13 cellular contexts compared by ENCODE assay signal in genomic region chr11:60974726-60975125, GRCh38. TPM values are rescaled to one million over a fixed set of nuclear protein-coding genes. Genes with fewer than 3 reads are reported as not detected.
DNase-seq lines count a peak whose midpoint lies in the region; ATAC-seq and TF ChIP-seq lines count a peak whose summit lies in the region.
"Had no signal": no experiment of that assay in that cellular context is flagged by ENCODE, and none has a peak within 500 bp of the region (broad histone marks: within the 10 kb centered on the region; RNA-seq: fewer than 3 reads in every experiment).

No MANE protein-coding gene starts in this region.

- TF ChIP-seq POLR2A in gastrocnemius medialis (IDR thresholded peaks at IDR 0.05): no peak

- H3K4me1 ChIP-seq in CD8-positive, alpha-beta memory T cell (ENCODE audit: insufficient read depth, low read length): peaks cover 64% of the 10 kb centered on the region
- no peaks in the 10 kb centered on the region for H3K4me1 ChIP-seq in gastrocnemius medialis
- H3K4me1 ChIP-seq: pancreas had no signal

- DNase-seq in CD8-positive, alpha-beta memory T cell: no peak
- DNase-seq in T-helper 17 cell (no peak), nucleus accumbens (lab: John Stamatoyannopoulos, UW) (peak in 30 of 56 donors; percentile 10 to 75 (median 40)), gastrocnemius medialis (no peak), kidney tubule cell (ENCODE audit: low spot score) (no peak), DMS79 (lab: John Stamatoyannopoulos, UW) (no peak)
- DNase-seq in central memory CD8-positive, alpha-beta T cell (ENCODE audit: low spot score in 2 of 2): no peak
- DNase-seq: activated CD8-positive, alpha-beta memory T cell treated with anti-CD3 and anti-CD28 coated beads, Interleukin-2, amount 50 U/mL, for 4 hours; mammary epithelial cell; NCI-H82; pancreas had no signal

- H3K9me3 Mint-ChIP-seq in CD8-positive, alpha-beta memory T cell: no peaks in the 10 kb centered on the region
- H3K9me3 Mint-ChIP-seq in central memory CD8-positive, alpha-beta T cell: no peaks in the 10 kb centered on the region

- intact Hi-C loops in gastrocnemius medialis (cut with DNase I; ENCODE audit: low total_unique reads): no loop called here

- no peaks in the 10 kb centered on the region for H3K27me3 ChIP-seq in CD8-positive, alpha-beta memory T cell (ENCODE audit: insufficient read depth, low read length, poor library complexity, severe bottlenecking)
- no peaks in the 10 kb centered on the region for H3K27me3 ChIP-seq in gastrocnemius medialis
- H3K27me3 ChIP-seq: pancreas had no signal

- peaks cover 21% of the 10 kb centered on the region for H3K36me3 ChIP-seq in CD8-positive, alpha-beta memory T cell (ENCODE audit: insufficient read depth, low read length)
- H3K36me3 ChIP-seq in gastrocnemius medialis: no peaks in the 10 kb centered on the region
- H3K36me3 ChIP-seq: pancreas had no signal

- H3K9me3 ChIP-seq in CD8-positive, alpha-beta memory T cell (ENCODE audit: low read length): no peaks in the 10 kb centered on the region
- H3K9me3 ChIP-seq in T-helper 17 cell (ENCODE audit: control insufficient read depth, low read length, poor library complexity, severe bottlenecking) (no peaks in the 10 kb centered on the region), gastrocnemius medialis (no peaks in the 10 kb centered on the region)
- H3K9me3 ChIP-seq: pancreas had no signal

- peak overlapping the region; percentile 93 for H3K4me3 ChIP-seq in CD8-positive, alpha-beta memory T cell (ENCODE audit: low read length)
- no peak overlapping the region for H3K4me3 ChIP-seq in gastrocnemius medialis
- H3K4me3 ChIP-seq: GM12878, pancreas had no signal

- H3K4me1 Mint-ChIP-seq in CD8-positive, alpha-beta memory T cell: peaks cover 69 to 78% (median 73%) of the 10 kb centered on the region in 3 donors
- H3K4me1 Mint-ChIP-seq in T-helper 17 cell: peaks cover 46% of the 10 kb centered on the region
- peaks cover 80% of the 10 kb centered on the region for H3K4me1 Mint-ChIP-seq in central memory CD8-positive, alpha-beta T cell

- TF ChIP-seq CTCF in gastrocnemius medialis (IDR thresholded peaks at IDR 0.05 in 4 of 5, conservative IDR thresholded peaks at IDR 0.05 in 1 of 5): no peak

- peak overlapping the region; percentile 90 for H3K27ac ChIP-seq in CD8-positive, alpha-beta memory T cell (ENCODE audit: low read depth, low read length)
- no peak overlapping the region for H3K27ac ChIP-seq in gastrocnemius medialis
- H3K27ac ChIP-seq: C4-2B, pancreas had no signal

- peaks cover 12 to 70% (median 12%) of the 10 kb centered on the region in 3 donors for H3K36me3 Mint-ChIP-seq in CD8-positive, alpha-beta memory T cell
- peaks cover 15% of the 10 kb centered on the region for H3K36me3 Mint-ChIP-seq in T-helper 17 cell (ENCODE audit: low read depth)
- peaks cover 43% of the 10 kb centered on the region for H3K36me3 Mint-ChIP-seq in central memory CD8-positive, alpha-beta T cell (ENCODE audit: insufficient read depth)

- peak overlapping the region; percentile 85 to 99 (median 94) for H3K27ac Mint-ChIP-seq in CD8-positive, alpha-beta memory T cell
- H3K27ac Mint-ChIP-seq in T-helper 17 cell: peak overlapping the region; percentile 100
- peak overlapping the region; percentile 90 for H3K27ac Mint-ChIP-seq in central memory CD8-positive, alpha-beta T cell (ENCODE audit: low read depth)

- CTCF ChIA-PET in CD8-positive, alpha-beta memory T cell (lab: Charles Lee): interaction anchor here (0.9 to 1.4 kb wide), 2 partner anchors 10 to 106 kb away, joined by 3 to 7 read pairs; no protein-coding TSS in a partner anchor

- POLR2A ChIA-PET in CD8-positive, alpha-beta memory T cell (lab: Charles Lee): interaction anchor here (0.9 to 1.4 kb wide), 2 partner anchors 51 to 137 kb away, joined by 3 to 4 read pairs; no protein-coding TSS in a partner anchor

- ATAC-seq in T-helper 17 cell (no peak), gastrocnemius medialis (no peak)
- ATAC-seq in central memory CD8-positive, alpha-beta T cell (replicated peaks; ENCODE audit: extremely low read depth, poor library complexity, severe bottlenecking): no peak
- ATAC-seq: GM12878, pancreas had no signal

- H3K4me3 Mint-ChIP-seq in CD8-positive, alpha-beta memory T cell: peak overlapping the region; percentile 90 to 97 (median 93)
- peak overlapping the region; percentile 100 for H3K4me3 Mint-ChIP-seq in T-helper 17 cell
- peak overlapping the region; percentile 89 for H3K4me3 Mint-ChIP-seq in central memory CD8-positive, alpha-beta T cell

- in situ Hi-C loops in gastrocnemius medialis (cut with MboI; ENCODE audit: low sequenced_read_pairs in 4 of 4): loop anchor here in 1 of 4 donors (25.0 kb wide), 1 partner anchor 113 kb away; no protein-coding TSS in a partner anchor

- peaks cover 0 to 1% of the 10 kb centered on the region in 2 donors for H3K27me3 Mint-ChIP-seq in CD8-positive, alpha-beta memory T cell
- H3K27me3 Mint-ChIP-seq in T-helper 17 cell: no peaks in the 10 kb centered on the region
- no peaks in the 10 kb centered on the region for H3K27me3 Mint-ChIP-seq in central memory CD8-positive, alpha-beta T cell

RNA-seq across cellular contexts. Expression of gene CD6, which starts 3.2 kb away (rescaled TPM):
- 100 to 1,000 TPM; 229 to 233 TPM for total RNA-seq in CD8-positive, alpha-beta memory T cell
- polyA plus RNA-seq in CD8-positive, alpha-beta memory T cell: 156 TPM
- 100 to 1,000 TPM; 533 to 568 TPM for total RNA-seq in T-helper 17 cell
- under 1 TPM in 2 of 4 donors, not detected in 2; 0.16 to 0.25 TPM for total RNA-seq in gastrocnemius medialis
- total RNA-seq: mammary epithelial cell had no signal
- polyA plus RNA-seq: mammary epithelial cell had no signal

RNA-seq across cellular contexts. Expression of gene SLC15A3, which starts 22.8 kb away (rescaled TPM):
- 1 to 10 TPM; 1.2 to 1.5 TPM for total RNA-seq in CD8-positive, alpha-beta memory T cell
- not detected for polyA plus RNA-seq in CD8-positive, alpha-beta memory T cell
- total RNA-seq in T-helper 17 cell: 10 to 100 TPM in 1 of 2 donors, 1 to 10 TPM in 1; 3.5 to 11.2 TPM
- total RNA-seq in gastrocnemius medialis: 1 to 10 TPM; 2.8 to 6.9 (median 6.0) TPM

RNA-seq across cellular contexts. Expression of gene TMEM132A, which starts 50.5 kb away (rescaled TPM):
- under 1 TPM; 0.68 to 0.73 TPM for total RNA-seq in CD8-positive, alpha-beta memory T cell
- not detected for polyA plus RNA-seq in CD8-positive, alpha-beta memory T cell
- not detected for total RNA-seq in T-helper 17 cell
- total RNA-seq in gastrocnemius medialis: 1 to 10 TPM; 2.5 to 3.7 (median 3.1) TPM

Comparison
In these comparisons a context has a peak if more than half of its experiments do, and no peak if none do; other contexts are left out.
1. DNase-seq: peak in nucleus accumbens (30 of 56); none in CD8-positive, alpha-beta memory T cell (0 of 5), T-helper 17 cell (0 of 3), central memory CD8-positive, alpha-beta T cell (0 of 2), gastrocnemius medialis (0 of 2), kidney tubule cell (single experiment) and DMS79 (single experiment).
2. RNA of gene CD6, which starts 3.2 kb away (total RNA-seq): 533 to 568 TPM in T-helper 17 cell and 229 to 233 TPM in CD8-positive, alpha-beta memory T cell; 0.16 to 0.25 TPM in gastrocnemius medialis; every median in the first group is over 100 times any median in the second.
3. Peak in every context shown above with its lines, with median percentiles within 50 percentile points of each other: H3K27ac Mint-ChIP-seq and H3K4me3 Mint-ChIP-seq.